8 cellular contexts compared by ENCODE assay signal in genomic region chr19:39502640-39503417, GRCh38. TPM values are rescaled to one million over a fixed set of nuclear protein-coding genes. Genes with fewer than 3 reads are reported as not detected.
DNase-seq lines count a peak whose midpoint lies in the region; ATAC-seq and TF ChIP-seq lines count a peak whose summit lies in the region.

No MANE protein-coding gene starts in this region.

- no peak overlapping the region for H3K4ac ChIP-seq in IMR-90 (ENCODE audit: low read depth, low read length)

- no peak overlapping the region for H2AK5ac ChIP-seq in IMR-90 (ENCODE audit: low read depth, low read length)

- intact Hi-C loops in CD14-positive monocyte (cut with micrococcal nuclease) = loop anchor here in 1 of 2 donors (2.0 kb wide), 1 partner anchor 58 kb away; the partner anchor contains the start of gene SUPT5H
- intact Hi-C loops in IMR-90 (cut with micrococcal nuclease) = no loop called here
- intact Hi-C loops in MCF 10A (cut with micrococcal nuclease) = no loop called here

- H3K27me3 ChIP-seq in IMR-90 (ENCODE audit: control insufficient read depth, insufficient read depth, low read length) = peaks cover 48% of the 10 kb centered on the region

- DNase-seq in CD14-positive monocyte (ENCODE audit: low spot score) = peak; percentile 61
- DNase-seq in IMR-90 = peak; percentile 73
- DNase-seq in WTC11 (ENCODE audit: low spot score) = peak; percentile 80
- peak; percentile 69 for DNase-seq in MCF 10A (ENCODE audit: unreplicated experiment)
- peak; percentile 54 for DNase-seq in left lobe of liver (ENCODE audit: low spot score)
- DNase-seq in stimulated activated CD8-positive, alpha-beta memory T cell treated with anti-CD3 and anti-CD28 coated beads, Interleukin-15, amount 100 ng/mL, for 1 hour (ENCODE audit: low read depth) = peak; percentile 38
- no peak for DNase-seq in G401 (ENCODE audit: low spot score)

- no peak overlapping the region for H3K4me3 ChIP-seq in IMR-90 (ENCODE audit: insufficient read depth, low read depth, low read length)

- no peaks in the 10 kb centered on the region for H4K20me1 ChIP-seq in IMR-90 (ENCODE audit: insufficient read depth, low read length)

- H3K23ac ChIP-seq in IMR-90 (ENCODE audit: low read depth, low read length) = no peak overlapping the region

- peaks cover 19% of the 10 kb centered on the region for H3K4me1 Mint-ChIP-seq in CD14-positive monocyte
- peaks cover 17% of the 10 kb centered on the region for H3K4me1 Mint-ChIP-seq in WTC11
- H3K4me1 Mint-ChIP-seq in MCF 10A (ENCODE audit: insufficient read depth, unreplicated experiment) = peaks cover 7% of the 10 kb centered on the region

- no peak overlapping the region for H3K27ac ChIP-seq in IMR-90 (ENCODE audit: insufficient read depth, low read length)

- ATAC-seq in IMR-90 (ENCODE audit: low read depth) = peak; percentile 66
- ATAC-seq in WTC11 = peak; percentile 8
- peak; percentile 92 for ATAC-seq in left lobe of liver
- ATAC-seq in HG02763 (IDR thresholded peaks at IDR 0.05; ENCODE audit: unreplicated experiment) = no peak

- H3K9me3 ChIP-seq in IMR-90 (ENCODE audit: control insufficient read depth, insufficient read depth, low read length) = no peaks in the 10 kb centered on the region

- peak; percentile 25 for TF ChIP-seq RAD21 in IMR-90 (IDR thresholded peaks at IDR 0.05; ENCODE audit: low read length)

- in situ Hi-C loops in IMR-90 (cut with MboI; ENCODE audit: low sequenced_read_pairs) (no loop called here), G401 (cut with HindIII; ENCODE audit: low sequenced_read_pairs) (no loop called here)

- H3K9me3 Mint-ChIP-seq in CD14-positive monocyte (peaks cover 0 to 25% (median 14%) of the 10 kb centered on the region in 7 donors), WTC11 (no peaks in the 10 kb centered on the region), MCF 10A (ENCODE audit: unreplicated experiment) (no peaks in the 10 kb centered on the region)

- no peak overlapping the region for H2AK9ac ChIP-seq in IMR-90 (replicated peaks; ENCODE audit: low read depth, low read length, poor library complexity)

- H3K4me1 ChIP-seq in IMR-90 (ENCODE audit: control insufficient read depth, insufficient read depth, low read length) = peaks cover 3% of the 10 kb centered on the region; the same call in 1 of the 2 replicates

- no peak overlapping the region for H3K4me2 ChIP-seq in IMR-90 (ENCODE audit: low read depth, low read length)

- no peak overlapping the region for H2BK120ac ChIP-seq in IMR-90 (ENCODE audit: low read depth, low read length)

- peaks cover 69 to 89% (median 77%) of the 10 kb centered on the region in 3 donors for H3K27me3 Mint-ChIP-seq in CD14-positive monocyte (ENCODE audit: low read depth in 3 of 3)
- H3K27me3 Mint-ChIP-seq in WTC11 (ENCODE audit: low read depth) = peaks cover 95% of the 10 kb centered on the region
- peaks cover 56% of the 10 kb centered on the region for H3K27me3 Mint-ChIP-seq in MCF 10A (ENCODE audit: insufficient read depth, unreplicated experiment)

- H3K14ac ChIP-seq in IMR-90 (replicated peaks; ENCODE audit: low read depth, low read length) = no peak overlapping the region

- H4K91ac ChIP-seq in IMR-90 (ENCODE audit: insufficient read depth, low read depth, low read length) = no peak overlapping the region

- CTCF ChIA-PET in IMR-90 (lab: Yijun Ruan, JAX) = interaction anchor here (0.6 to 0.7 kb wide), 2 partner anchors 13 to 62 kb away, joined by 4 to 6 read pairs; no protein-coding TSS in a partner anchor
- CTCF ChIA-PET in WTC11 (lab: Charles Lee) = interaction anchor here (0.5 to 1.8 kb wide), 20 partner anchors 9 to 169 kb away, joined by 3 to 19 read pairs (median 5); partner anchors contain the start of genes EID2, EID2B, RPS16 and SELENOV
- CTCF ChIA-PET in MCF 10A (lab: Yijun Ruan, JAX) = interaction anchor here (0.5 to 1.1 kb wide), 10 partner anchors 8 to 64 kb away, joined by 3 to 6 read pairs (median 3); partner anchors contain the start of gene EID2B

- H3K36me3 ChIP-seq in IMR-90 (ENCODE audit: control insufficient read depth, insufficient read depth, low read length) = no peaks in the 10 kb centered on the region

- H3K27ac Mint-ChIP-seq in CD14-positive monocyte (no peak overlapping the region), WTC11 (no peak overlapping the region), MCF 10A (ENCODE audit: low read depth, unreplicated experiment) (no peak overlapping the region)

- H4K5ac ChIP-seq in IMR-90 (ENCODE audit: low read depth, low read length) = no peak overlapping the region

- peaks cover 0 to 16% of the 10 kb centered on the region in 2 donors for H3K36me3 Mint-ChIP-seq in CD14-positive monocyte
- H3K36me3 Mint-ChIP-seq in WTC11 = peaks cover 13% of the 10 kb centered on the region
- no peaks in the 10 kb centered on the region for H3K36me3 Mint-ChIP-seq in MCF 10A (ENCODE audit: insufficient read depth, unreplicated experiment)

- no peak overlapping the region for H3K9ac ChIP-seq in IMR-90 (ENCODE audit: low read depth, low read length)

- H2BK5ac ChIP-seq in IMR-90 (ENCODE audit: low read depth, low read length, poor library complexity, severe bottlenecking) = no peak overlapping the region

- H4K8ac ChIP-seq in IMR-90 (ENCODE audit: low read depth in 2 of 2, low read length in 2 of 2) = peak overlapping the region in 1 of 2 experiments; percentile 27; a peak in 1 of 4 replicates

- TF ChIP-seq CTCF in CD14-positive monocyte (IDR thresholded peaks at IDR 0.05) (peak; percentile 95), IMR-90 (conservative IDR thresholded peaks at IDR 0.05; ENCODE audit: low read depth, low read length) (peak; percentile 87), WTC11 (IDR thresholded peaks at IDR 0.05) (peak; percentile 100), MCF 10A (IDR thresholded peaks at IDR 0.05; ENCODE audit: unreplicated experiment) (peak; percentile 77)

- H3K79me1 ChIP-seq in IMR-90 (ENCODE audit: low read depth in 1 of 2, low read length in 2 of 2) = no peaks in the 10 kb centered on the region

- no peak overlapping the region for H3K56ac ChIP-seq in IMR-90 (ENCODE audit: extremely low read depth, insufficient read depth, low read length)

- H3K4me3 Mint-ChIP-seq in CD14-positive monocyte (peak overlapping the region in 1 of 2 donors; percentile 52), WTC11 (no peak overlapping the region), MCF 10A (ENCODE audit: unreplicated experiment) (no peak overlapping the region)

- no peaks in the 10 kb centered on the region; the same call in 1 of the 2 replicates for H3K9me1 ChIP-seq in IMR-90 (ENCODE audit: insufficient read depth, low read length)

- no TSS peak for BruUV-seq in IMR-90 (replicated peaks; lab: Mats Ljungman, UMichigan)
- BruUV-seq in MCF 10A (replicated peaks; lab: Mats Ljungman, UMichigan) = no TSS peak

- H3K18ac ChIP-seq in IMR-90 (ENCODE audit: low read depth, low read length) = no peak overlapping the region

- WGBS in IMR-90 (ENCODE audit: extremely low coverage in 2 of 2, insufficient read length in 1 of 2), 2 experiments = 29% methylated on average over 11 of the region's 69 CpGs; no CpG with 5 or more reads in 1 of the 2 experiments

- no peak overlapping the region for H2BK15ac ChIP-seq in IMR-90 (ENCODE audit: low read depth, low read length)

- no peak overlapping the region for H2BK20ac ChIP-seq in IMR-90 (ENCODE audit: low read depth, low read length)

- no peak for TF ChIP-seq POLR2A in IMR-90 (IDR thresholded peaks at IDR 0.05; ENCODE audit: low read depth, low read length)

- POLR2A ChIA-PET in IMR-90 (lab: Charles Lee; ENCODE audit: unreplicated experiment) = no interaction called here
- POLR2A ChIA-PET in WTC11 (lab: Charles Lee) = interaction anchor here (1.0 kb wide), 1 partner anchor 29 kb away, joined by 3 read pairs; no protein-coding TSS in a partner anchor
- POLR2A ChIA-PET in MCF 10A (lab: Yijun Ruan, JAX) = interaction anchor here (0.9 kb wide), 1 partner anchor 62 kb away, joined by 4 read pairs; no protein-coding TSS in a partner anchor

- H2AFZ ChIP-seq in IMR-90 (replicated peaks; ENCODE audit: low read length, poor library complexity) = peak overlapping the region; percentile 90

- dilution Hi-C loops in IMR-90 (cut with HindIII; ENCODE audit: low sequenced_read_pairs, unreplicated experiment) = no loop called here

RNA-seq across cellular contexts. Expression of gene DLL3, which starts 4.1 kb away (rescaled TPM):
- not detected for polyA plus RNA-seq in CD14-positive monocyte
- 0.28 and 0.36 TPM in 2 replicates for total RNA-seq in IMR-90 (2012; rRNA removed)
- 1.3 and 1.9 TPM in 2 replicates for polyA plus RNA-seq in IMR-90 (2012; rRNA removed)
- polyA plus RNA-seq in IMR-90 (2012; cell fraction: cytosol; rRNA removed) = 1.3 and 1.4 TPM in 2 replicates
- polyA plus RNA-seq in IMR-90 (2012; cell fraction: nucleus; rRNA removed; ENCODE audit: low replicate concordance) = 0.34 and 0.40 TPM in 2 replicates
- 16.4 to 23.9 TPM (median 21.6 TPM) in 3 replicates for total RNA-seq in WTC11 (2021)
- 0.56 and 0.68 TPM in 2 replicates for total RNA-seq in MCF 10A (2022)
- total RNA-seq in left lobe of liver = not detected
- total RNA-seq in G401 (2014; rRNA removed; shearing (Covaris generic)) = 12.4 and 15.6 TPM in 2 replicates

RNA-seq across cellular contexts. Expression of gene SELENOV, which starts 12.1 kb away (rescaled TPM):
- polyA plus RNA-seq in CD14-positive monocyte (not detected), IMR-90 (2012; rRNA removed) (not detected in 2 replicates)
- total RNA-seq in IMR-90 (2012; rRNA removed) (not detected in 2 replicates), WTC11 (2021) (12.6 to 15.4 TPM (median 15.1 TPM) in 3 replicates), MCF 10A (2022) (not detected in 2 replicates), left lobe of liver (not detected)
- not detected in 2 replicates for polyA plus RNA-seq in IMR-90 (2012; cell fraction: cytosol; rRNA removed)
- not detected in 2 replicates for polyA plus RNA-seq in IMR-90 (2012; cell fraction: nucleus; rRNA removed; ENCODE audit: low replicate concordance)
- total RNA-seq in G401 (2014; rRNA removed; shearing (Covaris generic)) = 4.1 and 27.2 TPM in 2 replicates

RNA-seq across cellular contexts. Expression of gene TIMM50, which starts 22.2 kb away (rescaled TPM):
- polyA plus RNA-seq in CD14-positive monocyte (10 to 100 TPM; 43.8 to 54.6 TPM), IMR-90 (2012; rRNA removed) (76.8 and 89.9 TPM in 2 replicates)
- total RNA-seq in IMR-90 (2012; rRNA removed) (52.0 and 53.3 TPM in 2 replicates), WTC11 (2021) (136 to 154 TPM (median 137 TPM) in 3 replicates), MCF 10A (2022) (71.2 and 94.2 TPM in 2 replicates), left lobe of liver (31.7 TPM)
- 74.3 and 78.9 TPM in 2 replicates for polyA plus RNA-seq in IMR-90 (2012; cell fraction: cytosol; rRNA removed)
- polyA plus RNA-seq in IMR-90 (2012; cell fraction: nucleus; rRNA removed; ENCODE audit: low replicate concordance) = 86.9 and 89.0 TPM in 2 replicates
- total RNA-seq in G401 (2014; rRNA removed; shearing (Covaris generic)) = 159 and 162 TPM in 2 replicates

RNA-seq across cellular contexts. Expression of gene EID2B, which starts 29.8 kb away (rescaled TPM):
- polyA plus RNA-seq in CD14-positive monocyte = 1 to 10 TPM; 2.4 to 2.6 TPM
- total RNA-seq in IMR-90 (2012; rRNA removed) = 2.7 and 4.2 TPM in 2 replicates
- polyA plus RNA-seq in IMR-90 (2012; rRNA removed) = 2.3 and 2.5 TPM in 2 replicates
- polyA plus RNA-seq in IMR-90 (2012; cell fraction: cytosol; rRNA removed) = 1.8 and 1.9 TPM in 2 replicates
- polyA plus RNA-seq in IMR-90 (2012; cell fraction: nucleus; rRNA removed; ENCODE audit: low replicate concordance) = 1.3 and 2.1 TPM in 2 replicates
- total RNA-seq in WTC11 (2021) = 2.7 to 3.6 TPM (median 2.7 TPM) in 3 replicates
- 2.0 and 3.3 TPM in 2 replicates for total RNA-seq in MCF 10A (2022)
- total RNA-seq in left lobe of liver = 0.43 TPM
- 5.3 and 15.5 TPM in 2 replicates for total RNA-seq in G401 (2014; rRNA removed; shearing (Covaris generic))

RNA-seq across cellular contexts. Expression of gene EID2, which starts 37.1 kb away (rescaled TPM):
- 10 to 100 TPM; 12.5 to 20.4 TPM for polyA plus RNA-seq in CD14-positive monocyte
- 5.7 and 6.9 TPM in 2 replicates for total RNA-seq in IMR-90 (2012; rRNA removed)
- polyA plus RNA-seq in IMR-90 (2012; rRNA removed) = 9.8 and 10.4 TPM in 2 replicates
- polyA plus RNA-seq in IMR-90 (2012; cell fraction: cytosol; rRNA removed) = 2.1 and 7.4 TPM in 2 replicates
- polyA plus RNA-seq in IMR-90 (2012; cell fraction: nucleus; rRNA removed; ENCODE audit: low replicate concordance) = 4.5 and 4.9 TPM in 2 replicates
- 21.5 to 24.0 TPM (median 23.7 TPM) in 3 replicates for total RNA-seq in WTC11 (2021)
- total RNA-seq in MCF 10A (2022) = 8.5 and 10.4 TPM in 2 replicates
- total RNA-seq in left lobe of liver = 6.6 TPM
- 19.9 and 31.4 TPM in 2 replicates for total RNA-seq in G401 (2014; rRNA removed; shearing (Covaris generic))
